13 cellular contexts compared by ENCODE assay signal in genomic region chr2:234249873-234250272, GRCh38.
DNase-seq lines count a peak whose midpoint lies in the region; TF ChIP-seq lines count a peak whose summit lies in the region.
"Had no signal": no experiment of that assay in that cellular context is flagged by ENCODE, and none has a peak within 500 bp of the region (broad histone marks: within the 10 kb centered on the region; RNA-seq: fewer than 3 reads in every experiment).

No MANE protein-coding gene starts in this region.

- H3K27me3 ChIP-seq in HAP-1 (ENCODE audit: low read depth), result no peaks in the 10 kb centered on the region
- H3K27me3 ChIP-seq in effector memory CD4-positive, alpha-beta T cell (replicated peaks; ENCODE audit: control insufficient read depth, insufficient read depth, low read length, poor library complexity, severe bottlenecking), result no peaks in the 10 kb centered on the region

- peaks cover 18% of the 10 kb centered on the region for H3K4me1 ChIP-seq in HAP-1
- H3K4me1 ChIP-seq in effector memory CD4-positive, alpha-beta T cell (ENCODE audit: control insufficient read depth, insufficient read depth, low read length, poor library complexity, severe bottlenecking), result no peaks in the 10 kb centered on the region

- no peak overlapping the region for H3K4me3 Mint-ChIP-seq in activated naive CD8-positive, alpha-beta T cell treated with anti-CD3 and anti-CD28 coated beads for 36 hours
- H3K4me3 Mint-ChIP-seq: activated naive CD8-positive, alpha-beta T cell treated with anti-CD3 and anti-CD28 coated beads, Interleukin-2, amount 10 ng/mL, durations not matched to agents 7 days and 5 days; T-helper 17 cell had no signal

- no peaks in the 10 kb centered on the region for H3K36me3 Mint-ChIP-seq in activated naive CD8-positive, alpha-beta T cell treated with anti-CD3 and anti-CD28 coated beads for 36 hours

- DNase-seq in HAP-1 (ENCODE audit: low spot score in 2 of 2) (peak; percentile 50 to 56), SW480 (ENCODE audit: low spot score) (peak; percentile 52), fibroblast of pulmonary artery (ENCODE audit: low read depth) (peak; percentile 64), stromal cell of bone marrow (ENCODE audit: low read depth) (peak; percentile 73), NCI-H1105 treated with DMSO at 0.1 percent for 48 hours (lab: John Stamatoyannopoulos, UW) (no peak), NOMO-1 treated with DMSO at 0.1 percent for 48 hours (lab: John Stamatoyannopoulos, UW; ENCODE audit: unreplicated experiment) (no peak)
- DNase-seq in activated naive CD8-positive, alpha-beta T cell treated with anti-CD3 and anti-CD28 coated beads for 36 hours, result no peak
- no peak for DNase-seq in effector memory CD4-positive, alpha-beta T cell
- DNase-seq: activated naive CD8-positive, alpha-beta T cell treated with anti-CD3 and anti-CD28 coated beads, Interleukin-2, amount 10 ng/mL, durations not matched to agents 7 days and 5 days; left colon; NCI-H82; stimulated activated CD4-positive, alpha-beta T cell treated with anti-CD3 and anti-CD28 coated beads, Interleukin-4, amount 100 ng/mL, for 1 hour; T-helper 17 cell had no signal

- peaks cover 5% of the 10 kb centered on the region for H3K4me1 Mint-ChIP-seq in activated naive CD8-positive, alpha-beta T cell treated with anti-CD3 and anti-CD28 coated beads for 36 hours

- no peaks in the 10 kb centered on the region for H3K9me3 Mint-ChIP-seq in activated naive CD8-positive, alpha-beta T cell treated with anti-CD3 and anti-CD28 coated beads for 36 hours

- TF ChIP-seq CTCF in fibroblast of pulmonary artery (IDR thresholded peaks at IDR 0.05; ENCODE audit: low read length, missing control alignments), result no peak

- no peak overlapping the region for H3K27ac ChIP-seq in effector memory CD4-positive, alpha-beta T cell (ENCODE audit: insufficient read depth, low read length, poor library complexity, severe bottlenecking)

- no peak overlapping the region for H3K27ac Mint-ChIP-seq in activated naive CD8-positive, alpha-beta T cell treated with anti-CD3 and anti-CD28 coated beads for 36 hours
- H3K27ac Mint-ChIP-seq: activated naive CD8-positive, alpha-beta T cell treated with anti-CD3 and anti-CD28 coated beads, Interleukin-2, amount 10 ng/mL, durations not matched to agents 7 days and 5 days; T-helper 17 cell had no signal

- no peaks in the 10 kb centered on the region for H3K27me3 Mint-ChIP-seq in activated naive CD8-positive, alpha-beta T cell treated with anti-CD3 and anti-CD28 coated beads for 36 hours

- no peaks in the 10 kb centered on the region for H3K36me3 ChIP-seq in HAP-1 (replicated peaks)
- no peaks in the 10 kb centered on the region for H3K36me3 ChIP-seq in effector memory CD4-positive, alpha-beta T cell (ENCODE audit: control insufficient read depth, insufficient read depth, low read length)

- H3K4me3 ChIP-seq in HAP-1 (no peak overlapping the region), fibroblast of pulmonary artery (replicated peaks; ENCODE audit: low read depth, low read length) (no peak overlapping the region)
- H3K4me3 ChIP-seq in effector memory CD4-positive, alpha-beta T cell (ENCODE audit: insufficient read depth, low read depth, low read length, poor library complexity, severe bottlenecking), result no peak overlapping the region

- in situ Hi-C loops in HAP-1 (cut with MboI; ENCODE audit: low sequenced_read_pairs), result no loop called here

- no peaks in the 10 kb centered on the region for H3K9me3 ChIP-seq in HAP-1
- H3K9me3 ChIP-seq in effector memory CD4-positive, alpha-beta T cell (ENCODE audit: control insufficient read depth, low read length), result no peaks in the 10 kb centered on the region

Comparison
In these comparisons a context has a peak if more than half of its experiments do, and no peak if none do; other contexts are left out.
1. DNase-seq: peak in HAP-1 (2 of 2), SW480 (single experiment), fibroblast of pulmonary artery (single experiment) and stromal cell of bone marrow (single experiment); none in activated naive CD8-positive, alpha-beta T cell treated with anti-CD3 and anti-CD28 coated beads for 36 hours (single experiment), NCI-H1105 treated with DMSO at 0.1 percent for 48 hours (single experiment), effector memory CD4-positive, alpha-beta T cell (0 of 3) and NOMO-1 treated with DMSO at 0.1 percent for 48 hours (single experiment).